22 cellular contexts compared by ENCODE assay signal in the genomic region with DNA sequence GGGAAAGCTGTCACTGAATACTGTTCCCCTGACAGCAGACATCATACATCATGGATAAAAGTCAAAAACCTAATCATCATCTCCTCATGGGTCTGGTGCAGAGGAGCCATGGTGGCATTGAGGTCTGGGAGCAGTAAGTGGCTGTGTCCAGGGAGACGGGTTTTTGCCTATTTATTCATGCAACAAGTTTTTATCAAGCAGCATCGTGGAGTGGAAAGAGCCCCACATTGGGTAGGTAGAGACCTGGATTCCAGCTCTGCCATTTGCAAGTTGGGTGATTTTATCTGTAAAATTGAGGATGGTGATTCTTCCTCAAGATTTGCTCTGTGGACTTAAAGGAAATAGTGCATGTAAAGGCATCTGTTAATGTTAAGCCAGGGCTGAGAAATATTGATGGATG. TPM values are rescaled to one million over a fixed set of nuclear protein-coding genes. Genes with fewer than 3 reads are reported as not detected.
DNase-seq lines count a peak whose midpoint lies in the region; FAIRE-seq and TF ChIP-seq lines count a peak whose summit lies in the region.
"Had no signal": no experiment of that assay in that cellular context is flagged by ENCODE, and none has a peak within 500 bp of the region (broad histone marks: within the 10 kb centered on the region; RNA-seq: fewer than 3 reads in every experiment).

No MANE protein-coding gene starts in this region.

- TF ChIP-seq CTCF in kidney (IDR thresholded peaks at IDR 0.05; ENCODE audit: borderline replicate concordance, extremely low read depth, insufficient read depth) (no peak), thyroid gland (IDR thresholded peaks at IDR 0.05) (no peak)

- WGBS in HUES64 = 67% methylated on average over 2 of the region's 2 CpGs
- 67 to 84% methylated on average over 2 of the region's 2 CpGs for WGBS in ectodermal cell, 2 experiments
- 44 to 62% methylated on average over 2 of the region's 2 CpGs for WGBS in thyroid gland, 2 donors
- 63 to 91% (median 64%) methylated on average over 2 of the region's 2 CpGs for WGBS in small intestine, 3 donors

- H3K9me3 ChIP-seq in HUES64 (ENCODE audit: insufficient read depth, low read depth, low read length) = no peaks in the 10 kb centered on the region
- no peaks in the 10 kb centered on the region for H3K9me3 ChIP-seq in ectodermal cell (ENCODE audit: control insufficient read depth, low read length)
- H3K9me3 ChIP-seq in kidney (ENCODE audit: control insufficient read depth in 1 of 2, low read length in 2 of 2) = no peaks in the 10 kb centered on the region
- H3K9me3 ChIP-seq in thyroid gland = no peaks in the 10 kb centered on the region
- H3K9me3 ChIP-seq in small intestine (ENCODE audit: control insufficient read depth, low read depth) = no peaks in the 10 kb centered on the region
- H3K9me3 ChIP-seq: BLaER1, SJCRH30, upper lobe of left lung had no signal

- H3K4me1 ChIP-seq in HUES64 (ENCODE audit: insufficient read depth, low read length) = peaks cover 53% of the 10 kb centered on the region
- peaks cover 42% of the 10 kb centered on the region for H3K4me1 ChIP-seq in ectodermal cell (ENCODE audit: control insufficient read depth, insufficient read depth, low read length)
- H3K4me1 ChIP-seq in kidney (ENCODE audit: control insufficient read depth in 1 of 2, insufficient read depth in 1 of 2, low read depth in 1 of 2, low read length in 2 of 2) = peaks cover 15 to 26% of the 10 kb centered on the region in 2 donors
- peaks cover 52 to 68% of the 10 kb centered on the region in 2 donors for H3K4me1 ChIP-seq in thyroid gland
- peaks cover 4 to 6% of the 10 kb centered on the region in 2 donors for H3K4me1 ChIP-seq in small intestine (ENCODE audit: control insufficient read depth in 2 of 2, insufficient read depth in 1 of 2, low read depth in 1 of 2, low read length in 1 of 2)
- H3K4me1 ChIP-seq: SJCRH30 had no signal

- H3K4me3 ChIP-seq in HUES64 (ENCODE audit: low read length) (peak overlapping the region; percentile 46), ectodermal cell (ENCODE audit: insufficient read depth, low read depth, low read length) (peak overlapping the region; percentile 91), kidney (ENCODE audit: low read length in 2 of 2) (no peak overlapping the region), thyroid gland (replicated peaks in 1 of 3) (no peak overlapping the region), small intestine (ENCODE audit: low read depth in 1 of 2, low read length in 2 of 2) (no peak overlapping the region)
- H3K4me3 ChIP-seq: BLaER1, SJCRH30 had no signal

- H3K27ac ChIP-seq in HUES64 (ENCODE audit: low read depth, low read length) = peak overlapping the region; percentile 95; the same call in 1 of the 2 replicates
- H3K27ac ChIP-seq in ectodermal cell (ENCODE audit: insufficient read depth, low read depth, low read length, poor library complexity, severe bottlenecking) = no peak overlapping the region
- peak overlapping the region; percentile 1 to 25 for H3K27ac ChIP-seq in kidney (ENCODE audit: low read depth in 2 of 2, low read length in 2 of 2)
- peak overlapping the region; percentile 2 to 71 (median 61) for H3K27ac ChIP-seq in thyroid gland
- no peak overlapping the region for H3K27ac ChIP-seq in small intestine (ENCODE audit: low read depth in 1 of 2, low read length in 1 of 2)
- H3K27ac ChIP-seq: BLaER1, KMS-11, SJCRH30 had no signal

- H3K9ac ChIP-seq in HUES64 (ENCODE audit: low read depth, low read length) (no peak overlapping the region), kidney (ENCODE audit: low read length in 2 of 2) (no peak overlapping the region)
- H3K9ac ChIP-seq: BLaER1, KMS-11 had no signal

- H3K36me3 ChIP-seq in HUES64 (ENCODE audit: insufficient read depth, low read length) (0 out of 2 replicates have a peak, but pooled peaks cover 4% of the 10 kb centered on the region), ectodermal cell (ENCODE audit: control insufficient read depth, insufficient read depth, low read length) (no peaks in the 10 kb centered on the region), kidney (ENCODE audit: control insufficient read depth in 1 of 2, insufficient read depth in 2 of 2, low read length in 2 of 2) (no peaks in the 10 kb centered on the region), thyroid gland (no peaks in the 10 kb centered on the region), small intestine (ENCODE audit: control insufficient read depth in 2 of 2, insufficient read depth in 2 of 2, low read length in 2 of 2) (no peaks in the 10 kb centered on the region)
- H3K36me3 ChIP-seq: BLaER1, SJCRH30, upper lobe of left lung had no signal

- no peak for TF ChIP-seq POLR2A in thyroid gland (IDR thresholded peaks at IDR 0.05)

- no peak for FAIRE-seq in kidney (lab: Jason Lieb, UNC)
- FAIRE-seq in small intestine (lab: Jason Lieb, UNC) = no peak
- FAIRE-seq: GM12891 had no signal

- intact Hi-C loops in kidney (cut with DNase I) = no loop called here
- intact Hi-C loops in thyroid gland (cut with DNase I) = loop anchor here (10.0 kb wide), 1 partner anchor 201 kb away; no protein-coding TSS in a partner anchor

- DNase-seq in kidney (no peak), thyroid gland (no peak), hepatic stellate cell (ENCODE audit: low spot score) (no peak), NCI-H128 (lab: John Stamatoyannopoulos, UW; ENCODE audit: unreplicated experiment) (no peak), small intestine (no peak)
- DNase-seq: activated CD4-positive, alpha-beta T cell treated with anti-CD3 and anti-CD28 coated beads for 4 hours; activated CD8-positive, alpha-beta T cell treated with anti-CD3 and anti-CD28 coated beads, Interleukin-2, amount 10 ng/mL, durations not matched to agents 7 days and 5 days; activated naive CD4-positive, alpha-beta T cell treated with anti-CD3 and anti-CD28 coated beads for 36 hours; GOT3; kidney glomerular epithelial cell; naive thymus-derived CD4-positive, alpha-beta T cell; NCI-H2081; NCI-H2227 treated with DMSO at 0.1 percent for 48 hours; NCI-H526; SW 1271 had no signal

- peaks cover 5% of the 10 kb centered on the region for H3K27me3 ChIP-seq in HUES64 (ENCODE audit: insufficient read depth, low read length)
- peaks cover 4% of the 10 kb centered on the region for H3K27me3 ChIP-seq in ectodermal cell (ENCODE audit: control insufficient read depth, insufficient read depth, low read length, poor library complexity, severe bottlenecking)
- H3K27me3 ChIP-seq in thyroid gland = no peaks in the 10 kb centered on the region
- H3K27me3 ChIP-seq in small intestine (ENCODE audit: control insufficient read depth in 2 of 2, insufficient read depth in 2 of 2, low read length in 2 of 2) = no peaks in the 10 kb centered on the region
- H3K27me3 ChIP-seq: BLaER1, SJCRH30 had no signal

RNA-seq across cellular contexts. Expression of gene CACHD1, which starts 4.2 kb away (rescaled TPM):
- 49.3 TPM for polyA plus RNA-seq in HUES64 (2013, experiment 1 of 2)
- polyA plus RNA-seq in HUES64 (2013, experiment 2 of 2) = 43.1 TPM
- polyA plus RNA-seq in ectodermal cell (2013, experiment 1 of 4) = 131 TPM
- 172 TPM for polyA plus RNA-seq in ectodermal cell (2013, experiment 2 of 4)
- 107 TPM for polyA plus RNA-seq in ectodermal cell (2013, experiment 3 of 4)
- 120 TPM for polyA plus RNA-seq in ectodermal cell (2013, experiment 4 of 4)
- 8.2 TPM for total RNA-seq in kidney
- polyA plus RNA-seq in kidney (ENCODE audit: insufficient read depth, low read depth, low replicate concordance) = 3.9 TPM
- total RNA-seq in thyroid gland = 10 to 100 TPM; 12.9 to 25.1 (median 17.0) TPM
- 1 to 10 TPM in 2 of 3 donors, under 1 TPM in 1; 0.81 to 3.0 (median 1.6) TPM for polyA plus RNA-seq in small intestine

Comparison
In these comparisons a context has a peak if more than half of its experiments do, and no peak if none do; other contexts are left out.
1. H3K27ac ChIP-seq: peak in HUES64 (single experiment), kidney (2 of 2) and thyroid gland (3 of 3); none in ectodermal cell (single experiment) and small intestine (0 of 2).
2. H3K4me3 ChIP-seq: peak in HUES64 (single experiment) and ectodermal cell (single experiment); none in kidney (0 of 2), thyroid gland (0 of 3) and small intestine (0 of 2).